ENCODE assay signal across 3 cellular contexts in genomic region chr12:74420-75190, GRCh38. TPM values are rescaled to one million over a fixed set of nuclear protein-coding genes. Genes with fewer than 3 reads are reported as not detected.
"Had no signal": no experiment of that assay in that cellular context is flagged by ENCODE, and none has a peak within 500 bp of the region (broad histone marks: within the 10 kb centered on the region; RNA-seq: fewer than 3 reads in every experiment).

No MANE protein-coding gene starts in this region.

RNA-seq across cellular contexts. Expression of gene IQSEC3, which starts 8.0 kb away (rescaled TPM):
- total RNA-seq: HFFc6, HT1080, IMR-90 had no signal
